8 cellular contexts compared by ENCODE assay signal in genomic region chr5:31530541-31531265, GRCh38. TPM values are rescaled to one million over a fixed set of nuclear protein-coding genes. Genes with fewer than 3 reads are reported as not detected.
A peak's percentile ranks its signal among the peaks of the same experiment; 100 is the strongest.
DNase-seq lines count a peak whose midpoint lies in the region; ATAC-seq and TF ChIP-seq lines count a peak whose summit lies in the region.

No MANE protein-coding gene starts in this region.

- BruUV-seq in mammary epithelial cell (replicated peaks; lab: Mats Ljungman, UMichigan), result no TSS peak

- H3K4me3 Mint-ChIP-seq in naive B cell, result peak overlapping the region; percentile 98 to 100 (median 100)

- ATAC-seq in naive B cell (ENCODE audit: low read depth in 2 of 2) (no peak), HG03135 (IDR thresholded peaks at IDR 0.05; ENCODE audit: unreplicated experiment) (no peak)

- H3K27me3 Mint-ChIP-seq in naive B cell, result no peaks in the 10 kb centered on the region

- no peaks in the 10 kb centered on the region for H3K9me2 ChIP-seq in Karpas-422 (replicated peaks; ENCODE audit: insufficient read depth, low read length)

- peaks cover 82% of the 10 kb centered on the region for H3K79me2 ChIP-seq in Karpas-422 (ENCODE audit: low read length)
- peaks cover 80% of the 10 kb centered on the region for H3K79me2 ChIP-seq in mammary epithelial cell (ENCODE audit: insufficient read depth, low read length)

- CTCF ChIA-PET in mammary epithelial cell (lab: Charles Lee; ENCODE audit: low non-redundant PET), result interaction anchor here (0.6 kb wide), 1 partner anchor 278 kb away, joined by 3 read pairs; no protein-coding TSS in a partner anchor

- H3K36me3 ChIP-seq in BLaER1 treated with 17β-estradiol and CSF1 and Interleukin-3, amounts not matched to agents 10 nM and 100 nM, result peaks cover 49 to 71% (median 61%) of the 10 kb centered on the region in 11 experiments
- peaks cover 35% of the 10 kb centered on the region; the same call in 1 of the 2 replicates for H3K36me3 ChIP-seq in Karpas-422 (ENCODE audit: insufficient read depth, low read length)
- peaks cover 26% of the 10 kb centered on the region for H3K36me3 ChIP-seq in mammary epithelial cell (ENCODE audit: insufficient read depth, low read length)

- dilution Hi-C loops in mammary epithelial cell (cut with HindIII; ENCODE audit: low sequenced_read_pairs), result no loop called here

- peaks cover 23 to 25% of the 10 kb centered on the region in 2 donors for H3K36me3 Mint-ChIP-seq in naive B cell

- WGBS in mammary epithelial cell (ENCODE audit: low coverage, missing lambda C conversion rate), result 76% methylated on average over 9 of the region's 9 CpGs

- H3K4me1 Mint-ChIP-seq in naive B cell, result peaks cover 27 to 60% (median 48%) of the 10 kb centered on the region in 3 donors

- peak overlapping the region in 9 of 11 experiments; percentile 72 to 88 (median 81); a peak in 15 of 22 replicates for H3K27ac ChIP-seq in BLaER1 treated with 17β-estradiol and CSF1 and Interleukin-3, amounts not matched to agents 10 nM and 100 nM
- H3K27ac ChIP-seq in Karpas-422 (ENCODE audit: low read length) (no peak overlapping the region), mammary epithelial cell (ENCODE audit: insufficient read depth, low read depth, low read length) (peak overlapping the region; percentile 75)

- intact Hi-C loops in mammary epithelial cell (cut with micrococcal nuclease), result loop anchor here (10.0 kb wide), 1 partner anchor 196 kb away; no protein-coding TSS in a partner anchor

- no peaks in the 10 kb centered on the region for H3K9me3 ChIP-seq in BLaER1 treated with 17β-estradiol and CSF1 and Interleukin-3, amounts not matched to agents 10 nM and 100 nM (replicated peaks in 1 of 11)
- H3K9me3 ChIP-seq in Karpas-422 (ENCODE audit: low read length), result no peaks in the 10 kb centered on the region
- no peaks in the 10 kb centered on the region for H3K9me3 ChIP-seq in mammary epithelial cell (replicated peaks; ENCODE audit: insufficient read depth, low read length)

- H3K4me1 ChIP-seq in BLaER1 treated with 17β-estradiol and CSF1 and Interleukin-3, amounts not matched to agents 10 nM and 100 nM, result peaks cover 27 to 44% (median 30%) of the 10 kb centered on the region in 10 experiments
- H3K4me1 ChIP-seq in Karpas-422 (ENCODE audit: low read length), result peaks cover 33% of the 10 kb centered on the region
- H3K4me1 ChIP-seq in mammary epithelial cell (ENCODE audit: insufficient read depth, low read length), result peaks cover 25% of the 10 kb centered on the region

- H3K9me3 Mint-ChIP-seq in naive B cell, result no peaks in the 10 kb centered on the region

- no peaks in the 10 kb centered on the region for H3K27me3 ChIP-seq in BLaER1 treated with 17β-estradiol and CSF1 and Interleukin-3, amounts not matched to agents 10 nM and 100 nM
- H3K27me3 ChIP-seq in Karpas-422 (ENCODE audit: low read length), result no peaks in the 10 kb centered on the region
- H3K27me3 ChIP-seq in mammary epithelial cell (ENCODE audit: insufficient read depth, low read length), result no peaks in the 10 kb centered on the region

- H2AFZ ChIP-seq in Karpas-422 (ENCODE audit: low read length) (no peak overlapping the region), mammary epithelial cell (ENCODE audit: low read depth, low read length) (peak overlapping the region; percentile 99)

- no peak for TF ChIP-seq CTCF in mammary epithelial cell (conservative IDR thresholded peaks at IDR 0.05 in 1 of 2, IDR thresholded peaks at IDR 0.05 in 1 of 2; ENCODE audit: extremely low read depth in 1 of 2, insufficient read depth in 1 of 2, low read depth in 1 of 2, low read length in 2 of 2)

- DNase-seq in Karpas-422, result no peak
- DNase-seq in mammary epithelial cell, result peak; percentile 12
- DNase-seq in naive B cell, result no peak
- no peak for DNase-seq in NCI-H2081 (lab: John Stamatoyannopoulos, UW)
- DNase-seq in NCI-H510A treated with DMSO at 0.1 percent for 48 hours (lab: John Stamatoyannopoulos, UW), result no peak
- no peak for DNase-seq in RPMI8226

- in situ Hi-C loops in mammary epithelial cell (cut with MboI; ENCODE audit: low sequenced_read_pairs in 2 of 2), result no loop called here

- peak overlapping the region in 2 of 6 donors; percentile 92 to 93 for H3K27ac Mint-ChIP-seq in naive B cell

- H3K4me2 ChIP-seq in BLaER1 treated with 17β-estradiol and CSF1 and Interleukin-3, amounts not matched to agents 10 nM and 100 nM, result peak overlapping the region; percentile 77 to 92 (median 90)
- H3K4me2 ChIP-seq in Karpas-422 (ENCODE audit: low read depth, low read length, poor library complexity, severe bottlenecking), result peak overlapping the region; percentile 81
- peak overlapping the region; percentile 96 for H3K4me2 ChIP-seq in mammary epithelial cell (ENCODE audit: insufficient read depth, low read depth, low read length)

- H4K20me1 ChIP-seq in BLaER1 treated with 17β-estradiol and CSF1 and Interleukin-3, amounts not matched to agents 10 nM and 100 nM, result peaks cover 0 to 10% (median 0%) of the 10 kb centered on the region in 11 experiments; a peak in 5 of 22 replicates
- H4K20me1 ChIP-seq in Karpas-422 (ENCODE audit: insufficient read depth, low read depth, low read length) (no peaks in the 10 kb centered on the region), mammary epithelial cell (ENCODE audit: insufficient read depth, low read length) (no peaks in the 10 kb centered on the region)

- peak overlapping the region; percentile 68 to 91 (median 79) for H3K4me3 ChIP-seq in BLaER1 treated with 17β-estradiol and CSF1 and Interleukin-3, amounts not matched to agents 10 nM and 100 nM
- H3K4me3 ChIP-seq in Karpas-422 (ENCODE audit: low read length) (peak overlapping the region; percentile 89), mammary epithelial cell (replicated peaks in 1 of 3; ENCODE audit: insufficient read depth in 1 of 3, low read depth in 2 of 3, low read length in 3 of 3) (peak overlapping the region; percentile 85 to 99 (median 98))

- H3K9ac ChIP-seq in BLaER1 treated with 17β-estradiol and CSF1 and Interleukin-3, amounts not matched to agents 10 nM and 100 nM, result peak overlapping the region; percentile 77 to 88 (median 86)
- H3K9ac ChIP-seq in Karpas-422 (ENCODE audit: low read length) (peak overlapping the region; percentile 85), mammary epithelial cell (ENCODE audit: insufficient read depth, low read length) (peak overlapping the region; percentile 76)

RNA-seq across cellular contexts. Expression of gene DROSHA, which starts 1.2 kb away (rescaled TPM):
- total RNA-seq in Karpas-422 (2014; rRNA removed; shearing (Covaris generic); ENCODE audit: low replicate concordance), result 58.3 and 74.7 TPM in 2 replicates
- total RNA-seq in mammary epithelial cell, result 10 to 100 TPM; 44.5 to 68.1 TPM
- polyA plus RNA-seq in mammary epithelial cell (32.6 TPM), naive B cell (ENCODE audit: low read depth in 6 of 6) (10 to 100 TPM; 10.6 to 20.6 (median 13.8) TPM)
- polyA minus RNA-seq in mammary epithelial cell, result 110 TPM

RNA-seq across cellular contexts. Expression of gene C5orf22, which starts 1.4 kb away (rescaled TPM):
- total RNA-seq in Karpas-422 (2014; rRNA removed; shearing (Covaris generic); ENCODE audit: low replicate concordance), result 34.3 and 57.7 TPM in 2 replicates
- 10 to 100 TPM; 23.8 to 34.5 TPM for total RNA-seq in mammary epithelial cell
- polyA plus RNA-seq in mammary epithelial cell (13.4 TPM), naive B cell (ENCODE audit: low read depth in 6 of 6) (10 to 100 TPM; 19.5 to 31.3 (median 25.9) TPM)
- 8.4 TPM for polyA minus RNA-seq in mammary epithelial cell
